1 cellular context compared by ENCODE assay signal in genomic region chr19:47729468-47729798, GRCh38.
TF ChIP-seq lines count a peak whose summit lies in the region.

No MANE protein-coding gene starts in this region.

TF ChIP-seq in K562, 482 proteins besides CTCF, POLR2A, EP300 and RAD21:
- TF ChIP-seq JUND (IDR thresholded peaks at IDR 0.05; ENCODE audit: borderline replicate concordance, low read depth, low read length): peak; percentile 91
- TF ChIP-seq JUND (tag; IDR thresholded peaks at IDR 0.05; ENCODE audit: borderline replicate concordance, low read depth, low read length): peak; percentile 74; the same call in 1 of the 3 replicates
- TF ChIP-seq TEAD1 (CRISPR knock-in tag; IDR thresholded peaks at IDR 0.05): peak; percentile 72 to 98; a peak in 3 of 4 replicates
- no peak for TF ChIP-seq TFAM (CRISPR knock-in tag; conservative IDR thresholded peaks at IDR 0.05)
- TF ChIP-seq ZNF592 (IDR thresholded peaks at IDR 0.05): peak; percentile 71; the same call in 1 of the 2 replicates
- TF ChIP-seq TEAD2 (tag; IDR thresholded peaks at IDR 0.05): peak; percentile 35; the same call in 1 of the 2 replicates
- TF ChIP-seq MYC (IDR thresholded peaks at IDR 0.05; ENCODE audit: low read depth, low read length): no peak
- TF ChIP-seq MYC (CRISPR knock-in tag; IDR thresholded peaks at IDR 0.05; ENCODE audit: borderline replicate concordance, low read depth): no peak
- TF ChIP-seq TBL1XR1 (IDR thresholded peaks at IDR 0.05; ENCODE audit: low read length in 2 of 2): 0 out of 4 replicates have a peak, but pooled peaks of 1 of the 2 experiments have one; percentile 48
- TF ChIP-seq MTA3 (IDR thresholded peaks at IDR 0.05; ENCODE audit: borderline replicate concordance): peak; percentile 43; the same call in 1 of the 2 replicates
- TF ChIP-seq TAF1 (IDR thresholded peaks at IDR 0.05; ENCODE audit: control insufficient read depth, extremely low read depth, insufficient read depth, low read length, severe bottlenecking): peak; percentile 20
- TF ChIP-seq SMARCC2 (IDR thresholded peaks at IDR 0.05; ENCODE audit: low read depth): no peak
- no peak for TF ChIP-seq ELK3 (CRISPR knock-in tag; IDR thresholded peaks at IDR 0.05)
- 0 out of 2 replicates have a peak, but pooled peaks have one; percentile 15 for TF ChIP-seq GATAD2A (IDR thresholded peaks at IDR 0.05)
- peak; percentile 90 for TF ChIP-seq FOSL1 (tag; conservative IDR thresholded peaks at IDR 0.05)
- peak; percentile 8; the same call in 1 of the 2 replicates for TF ChIP-seq ZNF263 (CRISPR knock-in tag; IDR thresholded peaks at IDR 0.05; ENCODE audit: borderline replicate concordance)
- peak; percentile 80 for TF ChIP-seq JUN (IDR thresholded peaks at IDR 0.05; ENCODE audit: borderline replicate concordance, low read depth, low read length)
- no peak for TF ChIP-seq JUN (CRISPR knock-in tag; IDR thresholded peaks at IDR 0.05; ENCODE audit: borderline replicate concordance)
- peak in 1 of 2 experiments; percentile 44; a peak in 1 of 4 replicates for TF ChIP-seq RCOR1 (IDR thresholded peaks at IDR 0.05; ENCODE audit: borderline replicate concordance in 1 of 2, low read depth in 2 of 2, low read length in 2 of 2)
- peak; percentile 45; the same call in 1 of the 2 replicates for TF ChIP-seq PKNOX1 (IDR thresholded peaks at IDR 0.05)
- no peak for TF ChIP-seq SP1 (CRISPR knock-in tag; IDR thresholded peaks at IDR 0.05)
- TF ChIP-seq NFIX (CRISPR knock-in tag; IDR thresholded peaks at IDR 0.05; ENCODE audit: low read depth): no peak
- TF ChIP-seq RBFOX2 (IDR thresholded peaks at IDR 0.05; ENCODE audit: low read depth, low read length): peak; percentile 0; the same call in 1 of the 2 replicates
- peak; percentile 74 for TF ChIP-seq ATF3 (IDR thresholded peaks at IDR 0.05)
- TF ChIP-seq ATF3 (CRISPR knock-in tag; conservative IDR thresholded peaks at IDR 0.05): no peak
- peak; percentile 60 to 93; a peak in 2 of 4 replicates for TF ChIP-seq MAZ (CRISPR knock-in tag; conservative IDR thresholded peaks at IDR 0.05 in 1 of 2, IDR thresholded peaks at IDR 0.05 in 1 of 2)
- 0 out of 2 replicates have a peak, but pooled peaks have one; percentile 33 for TF ChIP-seq ETV1 (tag; conservative IDR thresholded peaks at IDR 0.05; ENCODE audit: low read depth)
- no peak for TF ChIP-seq CLOCK (CRISPR knock-in tag; IDR thresholded peaks at IDR 0.05; ENCODE audit: borderline replicate concordance)
- TF ChIP-seq PCBP1 (IDR thresholded peaks at IDR 0.05; ENCODE audit: low read depth, low read length, poor library complexity, severe bottlenecking): no peak
- TF ChIP-seq, protein P1, sequence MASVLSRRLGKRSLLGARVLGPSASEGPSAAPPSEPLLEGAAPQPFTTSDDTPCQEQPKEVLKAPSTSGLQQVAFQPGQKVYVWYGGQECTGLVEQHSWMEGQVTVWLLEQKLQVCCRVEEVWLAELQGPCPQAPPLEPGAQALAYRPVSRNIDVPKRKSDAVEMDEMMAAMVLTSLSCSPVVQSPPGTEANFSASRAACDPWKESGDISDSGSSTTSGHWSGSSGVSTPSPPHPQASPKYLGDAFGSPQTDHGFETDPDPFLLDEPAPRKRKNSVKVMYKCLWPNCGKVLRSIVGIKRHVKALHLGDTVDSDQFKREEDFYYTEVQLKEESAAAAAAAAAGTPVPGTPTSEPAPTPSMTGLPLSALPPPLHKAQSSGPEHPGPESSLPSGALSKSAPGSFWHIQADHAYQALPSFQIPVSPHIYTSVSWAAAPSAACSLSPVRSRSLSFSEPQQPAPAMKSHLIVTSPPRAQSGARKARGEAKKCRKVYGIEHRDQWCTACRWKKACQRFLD (CRISPR knock-in tag; IDR thresholded peaks at IDR 0.05): no peak
- TF ChIP-seq, protein P2, sequence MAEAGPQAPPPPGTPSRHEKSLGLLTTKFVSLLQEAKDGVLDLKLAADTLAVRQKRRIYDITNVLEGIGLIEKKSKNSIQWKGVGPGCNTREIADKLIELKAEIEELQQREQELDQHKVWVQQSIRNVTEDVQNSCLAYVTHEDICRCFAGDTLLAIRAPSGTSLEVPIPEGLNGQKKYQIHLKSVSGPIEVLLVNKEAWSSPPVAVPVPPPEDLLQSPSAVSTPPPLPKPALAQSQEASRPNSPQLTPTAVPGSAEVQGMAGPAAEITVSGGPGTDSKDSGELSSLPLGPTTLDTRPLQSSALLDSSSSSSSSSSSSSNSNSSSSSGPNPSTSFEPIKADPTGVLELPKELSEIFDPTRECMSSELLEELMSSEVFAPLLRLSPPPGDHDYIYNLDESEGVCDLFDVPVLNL (CRISPR knock-in tag; IDR thresholded peaks at IDR 0.05; ENCODE audit: low read depth): no peak
- no peak for TF ChIP-seq ZNF77 (CRISPR knock-in tag; IDR thresholded peaks at IDR 0.05)
- 0 out of 2 replicates have a peak, but pooled peaks have one; percentile 59 for TF ChIP-seq HNRNPL (IDR thresholded peaks at IDR 0.05; ENCODE audit: low read depth, low read length)
- no peak for TF ChIP-seq TAF7 (tag; IDR thresholded peaks at IDR 0.05)
- TF ChIP-seq TEAD4 (IDR thresholded peaks at IDR 0.05; ENCODE audit: low read length): peak; percentile 84
- TF ChIP-seq TEAD4 (CRISPR knock-in tag; IDR thresholded peaks at IDR 0.05; ENCODE audit: borderline replicate concordance): no peak
- TF ChIP-seq RNF2 (IDR thresholded peaks at IDR 0.05): peak; percentile 44; the same call in 1 of the 2 replicates
- 0 out of 2 replicates have a peak, but pooled peaks have one; percentile 23 for TF ChIP-seq LEF1 (IDR thresholded peaks at IDR 0.05)
